Comparison of ENCODE assay signal across 1 cellular context in genomic region chr2:190354003-190354690, GRCh38.
TF ChIP-seq lines count a peak whose summit lies in the region.

No MANE protein-coding gene starts in this region.

TF ChIP-seq in K562, 482 proteins besides CTCF, POLR2A, EP300 and RAD21 (continued from another document and continues in another):
- TF ChIP-seq MED1 (CRISPR knock-in tag; IDR thresholded peaks at IDR 0.05; ENCODE audit: borderline replicate concordance) (no peak), TRIM25 (IDR thresholded peaks at IDR 0.05; ENCODE audit: borderline replicate concordance) (no peak), ZNF764 (CRISPR knock-in tag; IDR thresholded peaks at IDR 0.05; ENCODE audit: low read depth) (no peak), ESRRA (IDR thresholded peaks at IDR 0.05; ENCODE audit: borderline replicate concordance, low read depth) (peak; percentile 33; the same call in 1 of the 2 replicates), SMAD2 (IDR thresholded peaks at IDR 0.05; ENCODE audit: low read depth, low read length) (no peak), HDAC1 (IDR thresholded peaks at IDR 0.05) (no peak), ZKSCAN1 (IDR thresholded peaks at IDR 0.05; ENCODE audit: low read depth, low read length) (no peak), EGR1 (conservative IDR thresholded peaks at IDR 0.05) (peak; percentile 80), STAG1 (CRISPR knock-in tag; IDR thresholded peaks at IDR 0.05; ENCODE audit: borderline replicate concordance) (no peak), ERF (CRISPR knock-in tag; IDR thresholded peaks at IDR 0.05) (no peak), ZNF239 (CRISPR knock-in tag; IDR thresholded peaks at IDR 0.05) (no peak), MLLT1 (IDR thresholded peaks at IDR 0.05) (no peak), ZNF507 (tag; conservative IDR thresholded peaks at IDR 0.05) (no peak), ZC3H8 (IDR thresholded peaks at IDR 0.05) (no peak), GABPB1 (CRISPR knock-in tag; IDR thresholded peaks at IDR 0.05) (no peak), ZNF282 (CRISPR knock-in tag; IDR thresholded peaks at IDR 0.05) (no peak), FOXA3 (CRISPR knock-in tag; conservative IDR thresholded peaks at IDR 0.05 in 1 of 2, IDR thresholded peaks at IDR 0.05 in 1 of 2) (no peak), PTTG1 (tag; IDR thresholded peaks at IDR 0.05; ENCODE audit: low read depth) (no peak), ZNF318 (IDR thresholded peaks at IDR 0.05; ENCODE audit: borderline replicate concordance in 1 of 2, low read depth in 1 of 2) (no peak), ZNF134 (CRISPR knock-in tag; conservative IDR thresholded peaks at IDR 0.05) (no peak), SIRT6 (IDR thresholded peaks at IDR 0.05; ENCODE audit: low read depth, low read length) (no peak), ZNF778 (CRISPR knock-in tag; IDR thresholded peaks at IDR 0.05) (no peak), ZNF197 (CRISPR knock-in tag; IDR thresholded peaks at IDR 0.05; ENCODE audit: low read depth) (no peak), MBD2 (IDR thresholded peaks at IDR 0.05; ENCODE audit: borderline replicate concordance, low read depth) (no peak), SMAD1 (IDR thresholded peaks at IDR 0.05; ENCODE audit: low read depth, low read length, partially characterized antibody) (no peak), XRCC3 (IDR thresholded peaks at IDR 0.05) (no peak), YBX1 (IDR thresholded peaks at IDR 0.05) (no peak), ZNF444 (CRISPR knock-in tag; IDR thresholded peaks at IDR 0.05) (no peak), ESRRB (CRISPR knock-in tag; IDR thresholded peaks at IDR 0.05; ENCODE audit: borderline replicate concordance) (no peak), ATF7 (IDR thresholded peaks at IDR 0.05) (peak; percentile 92), LARP7 (IDR thresholded peaks at IDR 0.05) (no peak), ETV1 (tag; conservative IDR thresholded peaks at IDR 0.05; ENCODE audit: low read depth) (no peak), NFIC (IDR thresholded peaks at IDR 0.05) (peak; percentile 65), CCAR2 (IDR thresholded peaks at IDR 0.05; ENCODE audit: low read depth, low read length) (no peak), BMI1 (IDR thresholded peaks at IDR 0.05; ENCODE audit: low read length) (no peak), MEIS2 (IDR thresholded peaks at IDR 0.05; ENCODE audit: partially characterized antibody) (no peak), KDM4B (IDR thresholded peaks at IDR 0.05; ENCODE audit: borderline replicate concordance in 2 of 2, low read depth in 1 of 2) (no peak), NR3C1 (CRISPR knock-in tag; IDR thresholded peaks at IDR 0.05) (no peak), DLX4 (CRISPR knock-in tag; IDR thresholded peaks at IDR 0.05) (no peak), MAZ (CRISPR knock-in tag; conservative IDR thresholded peaks at IDR 0.05 in 1 of 2, IDR thresholded peaks at IDR 0.05 in 1 of 2) (peak in 1 of 2 experiments; percentile 44; a peak in 1 of 4 replicates), BCL6 (CRISPR knock-in tag; IDR thresholded peaks at IDR 0.05) (no peak), STAT5B (CRISPR knock-in tag; IDR thresholded peaks at IDR 0.05) (no peak), TAF1 (IDR thresholded peaks at IDR 0.05; ENCODE audit: control insufficient read depth, extremely low read depth, insufficient read depth, low read length, severe bottlenecking) (no peak), ZBTB9 (CRISPR knock-in tag; IDR thresholded peaks at IDR 0.05) (no peak), ATF1 (CRISPR knock-in tag; IDR thresholded peaks at IDR 0.05) (no peak), ATF1 (tag; IDR thresholded peaks at IDR 0.05) (peak; percentile 48; the same call in 1 of the 2 replicates), ZNF79 (CRISPR knock-in tag; IDR thresholded peaks at IDR 0.05; ENCODE audit: low read depth) (no peak), ZNF668 (CRISPR knock-in tag; IDR thresholded peaks at IDR 0.05) (no peak), TAF9B (IDR thresholded peaks at IDR 0.05; ENCODE audit: partially characterized antibody) (no peak), SMARCA5 (IDR thresholded peaks at IDR 0.05) (no peak), BCOR (IDR thresholded peaks at IDR 0.05) (no peak), TCFL5 (CRISPR knock-in tag; conservative IDR thresholded peaks at IDR 0.05) (no peak), ILK (tag; IDR thresholded peaks at IDR 0.05; ENCODE audit: borderline replicate concordance, low read depth) (no peak), ZNF707 (CRISPR knock-in tag; conservative IDR thresholded peaks at IDR 0.05) (no peak), ZNF124 (CRISPR knock-in tag; IDR thresholded peaks at IDR 0.05) (no peak), HINFP (tag; conservative IDR thresholded peaks at IDR 0.05; ENCODE audit: low read depth) (no peak), RCOR1 (IDR thresholded peaks at IDR 0.05; ENCODE audit: borderline replicate concordance in 1 of 2, low read depth in 2 of 2, low read length in 2 of 2) (peak in 1 of 2 experiments; percentile 43; a peak in 1 of 4 replicates), ETV5 (CRISPR knock-in tag; IDR thresholded peaks at IDR 0.05; ENCODE audit: low read depth) (no peak), MYNN (IDR thresholded peaks at IDR 0.05) (peak; percentile 38; the same call in 1 of the 2 replicates), MYNN (CRISPR knock-in tag; IDR thresholded peaks at IDR 0.05) (no peak)
